ENCODE assay signal across 8 cellular contexts in the genomic region with DNA sequence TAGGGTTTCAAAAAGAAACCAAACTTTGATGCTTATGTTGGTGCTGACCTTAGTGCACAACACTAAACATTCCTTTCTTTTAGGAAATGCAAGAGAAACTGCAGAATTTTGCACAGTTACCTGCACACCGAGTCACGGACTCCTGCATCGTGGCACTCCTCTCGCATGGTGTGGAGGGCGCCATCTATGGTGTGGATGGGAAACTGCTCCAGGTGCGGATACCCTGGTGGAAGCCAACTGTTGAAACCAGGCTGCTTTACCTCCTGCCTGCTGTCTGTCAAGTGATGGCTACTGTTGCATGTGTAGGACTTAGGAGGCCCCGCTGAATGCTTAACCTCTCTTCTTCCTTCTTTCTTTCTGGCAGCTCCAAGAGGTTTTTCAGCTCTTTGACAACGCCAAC. TPM values are rescaled to one million over a fixed set of nuclear protein-coding genes. Genes with fewer than 3 reads are reported as not detected.
DNase-seq lines count a peak whose midpoint lies in the region; ATAC-seq and TF ChIP-seq lines count a peak whose summit lies in the region.

No MANE protein-coding gene starts in this region.

- 0 out of 2 replicates have a peak, but pooled peaks cover 3% of the 10 kb centered on the region for H3K79me2 ChIP-seq in OCI-LY3 (ENCODE audit: low read length)

- intact Hi-C loops in left ventricle myocardium superior (cut with micrococcal nuclease), result no loop called here

- no peak overlapping the region for H3K4me2 ChIP-seq in OCI-LY3 (ENCODE audit: low read length)

- no peak overlapping the region for H3K4me3 ChIP-seq in OCI-LY3 (ENCODE audit: low read length)

- H3K9me3 ChIP-seq in OCI-LY3 (ENCODE audit: insufficient read depth, low read length), result no peaks in the 10 kb centered on the region

- ATAC-seq in left ventricle myocardium superior, result peak; percentile 65

- no peak overlapping the region for H2AFZ ChIP-seq in OCI-LY3 (ENCODE audit: low read depth, low read length)

- no peaks in the 10 kb centered on the region for H4K20me1 ChIP-seq in OCI-LY3 (ENCODE audit: insufficient read depth, low read length)

- peak; percentile 58 for TF ChIP-seq CTCF in OCI-LY3 (IDR thresholded peaks at IDR 0.05; ENCODE audit: low read depth, low read length)

- H3K9ac ChIP-seq in OCI-LY3 (ENCODE audit: low read length), result no peak overlapping the region

- H3K36me3 ChIP-seq in OCI-LY3 (replicated peaks; ENCODE audit: low read depth, low read length), result peaks cover 82% of the 10 kb centered on the region

- no peaks in the 10 kb centered on the region for H3K4me1 ChIP-seq in OCI-LY3 (ENCODE audit: low read length)

- no peak overlapping the region for H3K27ac ChIP-seq in OCI-LY3 (ENCODE audit: low read length)

- no peaks in the 10 kb centered on the region for H3K27me3 ChIP-seq in OCI-LY3 (ENCODE audit: low read depth, low read length)

- DNase-seq in NCI-H2227 (lab: John Stamatoyannopoulos, UW; ENCODE audit: unreplicated experiment) (peak; percentile 46), NCI-H2227 treated with DMSO at 0.1 percent for 48 hours (lab: John Stamatoyannopoulos, UW) (no peak), left ventricle myocardium superior (peak; percentile 39), NCI-H524 treated with DMSO at 0.1 percent for 48 hours (lab: John Stamatoyannopoulos, UW) (no peak), SW 1271 (lab: John Stamatoyannopoulos, UW) (no peak)
- peak; percentile 54 for DNase-seq in activated effector memory CD4-positive, alpha-beta T cell treated with Interleukin-2 at 50 U/mL for 16 hours
- DNase-seq in stimulated activated CD4-positive, alpha-beta T cell treated with anti-CD3 and anti-CD28 coated beads, Interleukin-4, amount 100 ng/mL, for 4 hours, result peak; percentile 55 to 63

RNA-seq across cellular contexts. Expression of a gene that starts 11.7 kb away (rescaled TPM):
- total RNA-seq in left ventricle myocardium superior, result 12.6 TPM

RNA-seq across cellular contexts. Expression of a gene that starts 15.1 kb away (rescaled TPM):
- total RNA-seq in left ventricle myocardium superior, result 20.3 TPM

RNA-seq across cellular contexts. Expression of a gene that starts 16.1 kb away (rescaled TPM):
- total RNA-seq in left ventricle myocardium superior, result not detected

RNA-seq across cellular contexts. Expression of a gene that starts 36.6 kb away (rescaled TPM):
- total RNA-seq in left ventricle myocardium superior, result 303 TPM

Comparison
In these comparisons a context has a peak if more than half of its experiments do, and no peak if none do; other contexts are left out.
1. DNase-seq: peak in NCI-H2227 (single experiment), activated effector memory CD4-positive, alpha-beta T cell treated with Interleukin-2 at 50 U/mL for 16 hours (single experiment), left ventricle myocardium superior (single experiment) and stimulated activated CD4-positive, alpha-beta T cell treated with anti-CD3 and anti-CD28 coated beads, Interleukin-4, amount 100 ng/mL, for 4 hours (2 of 2); none in NCI-H2227 treated with DMSO at 0.1 percent for 48 hours (single experiment), NCI-H524 treated with DMSO at 0.1 percent for 48 hours (single experiment) and SW 1271 (0 of 2).